ENCODE assay signal across 8 cellular contexts in genomic region chrX:13742397-13743176, GRCh38. TPM values are rescaled to one million over a fixed set of nuclear protein-coding genes. Genes with fewer than 3 reads are reported as not detected.
DNase-seq lines count a peak whose midpoint lies in the region; ATAC-seq and TF ChIP-seq lines count a peak whose summit lies in the region.

No MANE protein-coding gene starts in this region.

- H3K36me3 ChIP-seq in Peyer's patch, result peaks cover 0 to 9% (median 0%) of the 10 kb centered on the region in 3 donors
- H3K36me3 ChIP-seq in A673 (ENCODE audit: insufficient read depth, low read length, poor library complexity, severe bottlenecking), result peaks cover 7% of the 10 kb centered on the region
- peaks cover 30% of the 10 kb centered on the region for H3K36me3 ChIP-seq in osteoblast (ENCODE audit: insufficient read depth, low read length)

- BruUV-seq in A673 (replicated peaks; lab: Mats Ljungman, UMichigan), result no TSS peak

- H3K27ac ChIP-seq in Peyer's patch (peak overlapping the region; percentile 9 to 76 (median 68)), A673 (ENCODE audit: low read depth, low read length, poor library complexity, severe bottlenecking) (no peak overlapping the region), osteoblast (ENCODE audit: low read depth, low read length) (no peak overlapping the region)

- DNase-seq in Peyer's patch (peak in 1 of 3 donors; percentile 31), epithelial cell of proximal tubule (ENCODE audit: low read depth) (no peak), A673 (ENCODE audit: low spot score) (no peak), osteoblast (ENCODE audit: insufficient read length, low spot score, missing footprints) (no peak), NCI-H1436 (lab: John Stamatoyannopoulos, UW) (no peak), GM19240 (ENCODE audit: insufficient read length, low spot score) (no peak)

- H3K9me3 ChIP-seq in Peyer's patch (no peaks in the 10 kb centered on the region), A673 (ENCODE audit: low read depth, low read length, poor library complexity, severe bottlenecking) (no peaks in the 10 kb centered on the region), osteoblast (ENCODE audit: low read depth, low read length) (no peaks in the 10 kb centered on the region)

- H3K4me1 ChIP-seq in Peyer's patch, result no peaks in the 10 kb centered on the region
- H3K4me1 ChIP-seq in A673 (ENCODE audit: insufficient read depth, low read length, poor library complexity, severe bottlenecking), result no peaks in the 10 kb centered on the region
- peaks cover under 1% of the 10 kb centered on the region for H3K4me1 ChIP-seq in osteoblast (ENCODE audit: insufficient read depth, low read length)

- no peaks in the 10 kb centered on the region for H4K20me1 ChIP-seq in osteoblast (ENCODE audit: insufficient read depth, low read length)

- H3K4me2 ChIP-seq in osteoblast (ENCODE audit: insufficient read depth, low read length), result no peak overlapping the region

- no peak for TF ChIP-seq CTCF in Peyer's patch (IDR thresholded peaks at IDR 0.05)
- TF ChIP-seq CTCF in epithelial cell of proximal tubule (conservative IDR thresholded peaks at IDR 0.05; ENCODE audit: low read depth, low read length), result no peak
- no peak for TF ChIP-seq CTCF in A673 (conservative IDR thresholded peaks at IDR 0.05; ENCODE audit: low read depth, low read length)
- TF ChIP-seq CTCF in osteoblast (IDR thresholded peaks at IDR 0.05; ENCODE audit: extremely low read depth, low read depth, low read length), result no peak

- H3K4me3 ChIP-seq in Peyer's patch (no peak overlapping the region), epithelial cell of proximal tubule (ENCODE audit: low read depth, low read length) (peak overlapping the region; percentile 12), A673 (ENCODE audit: low read depth, low read length, poor library complexity, severe bottlenecking) (no peak overlapping the region), osteoblast (ENCODE audit: insufficient read depth, low read length) (no peak overlapping the region)

- ATAC-seq in GM18520 (IDR thresholded peaks at IDR 0.05; ENCODE audit: unreplicated experiment) (peak; percentile 88), HG02642 (IDR thresholded peaks at IDR 0.05; ENCODE audit: poor library complexity, unreplicated experiment) (peak; percentile 95)

- H3K27me3 ChIP-seq in Peyer's patch, result no peaks in the 10 kb centered on the region
- no peaks in the 10 kb centered on the region for H3K27me3 ChIP-seq in A673 (replicated peaks; ENCODE audit: insufficient read depth, low read depth, low read length, poor library complexity)
- H3K27me3 ChIP-seq in osteoblast (ENCODE audit: insufficient read depth, low read length), result no peaks in the 10 kb centered on the region

- CTCF ChIA-PET in A673 (lab: Charles Lee), result no interaction called here

- H3K79me2 ChIP-seq in osteoblast (ENCODE audit: insufficient read depth, low read length), result no peaks in the 10 kb centered on the region

- H2AFZ ChIP-seq in osteoblast (ENCODE audit: low read length), result no peak overlapping the region

- POLR2A ChIA-PET in A673 (lab: Charles Lee; ENCODE audit: low non-redundant PET), result no interaction called here

- TF ChIP-seq POLR2A in Peyer's patch (IDR thresholded peaks at IDR 0.05), result no peak

- intact Hi-C loops in A673 (cut with micrococcal nuclease; ENCODE audit: unreplicated experiment), result no loop called here

RNA-seq across cellular contexts. Expression of gene OFD1, which starts 8.0 kb away (rescaled TPM):
- total RNA-seq in Peyer's patch (100 to 1,000 TPM in 1 of 4 donors, 10 to 100 TPM in 3; 20.8 to 135 (median 49.4) TPM), epithelial cell of proximal tubule (8.4 and 10.8 TPM in 2 replicates), A673 (2021) (25.8 and 28.6 TPM in 2 replicates), osteoblast (15.9 and 19.2 TPM in 2 replicates)

RNA-seq across cellular contexts. Expression of gene TRAPPC2, which starts 8.2 kb away (rescaled TPM):
- 10 to 100 TPM; 13.3 to 23.6 (median 18.8) TPM for total RNA-seq in Peyer's patch
- 6.4 and 10.3 TPM in 2 replicates for total RNA-seq in epithelial cell of proximal tubule
- 18.3 and 19.5 TPM in 2 replicates for total RNA-seq in A673 (2021)
- total RNA-seq in osteoblast, result 11.8 and 23.5 TPM in 2 replicates

RNA-seq across cellular contexts. Expression of gene RAB9A, which starts 53.7 kb away (rescaled TPM):
- total RNA-seq in Peyer's patch (10 to 100 TPM in 3 of 4 donors, 1 to 10 TPM in 1; 8.9 to 56.9 (median 12.8) TPM), epithelial cell of proximal tubule (33.6 and 39.6 TPM in 2 replicates), A673 (2021) (24.8 and 25.8 TPM in 2 replicates), osteoblast (58.9 and 63.0 TPM in 2 replicates)

Comparison
In these comparisons a context has a peak if more than half of its experiments do, and no peak if none do; other contexts are left out.
1. H3K27ac ChIP-seq: peak in Peyer's patch (4 of 4); none in A673 (single experiment) and osteoblast (single experiment).